Comparison of ENCODE assay signal across 19 cellular contexts in the genomic region with DNA sequence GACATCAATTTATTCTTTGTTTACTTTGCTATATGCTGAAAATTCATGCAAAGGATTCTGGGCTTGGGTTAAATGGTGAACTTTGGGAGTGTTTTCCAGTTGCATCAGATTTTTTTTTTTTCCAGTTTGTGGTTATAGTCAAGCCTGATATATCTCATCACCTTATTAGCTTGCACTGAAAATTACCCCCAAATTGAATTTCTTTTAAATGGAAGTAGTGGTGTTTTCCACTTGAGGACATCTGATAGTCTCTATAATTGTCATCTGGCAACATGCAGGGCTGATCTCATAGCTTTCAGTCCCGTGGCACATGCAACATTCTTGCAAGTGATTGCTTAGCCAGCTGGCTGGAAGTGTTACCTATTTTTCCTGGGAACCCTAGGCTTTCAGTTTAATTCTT. TPM values are rescaled to one million over a fixed set of nuclear protein-coding genes. Genes with fewer than 3 reads are reported as not detected.
DNase-seq lines count a peak whose midpoint lies in the region; ATAC-seq, FAIRE-seq and TF ChIP-seq lines count a peak whose summit lies in the region.
"Had no signal": no experiment of that assay in that cellular context is flagged by ENCODE, and none has a peak within 500 bp of the region (broad histone marks: within the 10 kb centered on the region; RNA-seq: fewer than 3 reads in every experiment).

No MANE protein-coding gene starts in this region.

- TF ChIP-seq RAD21 in A549 (conservative IDR thresholded peaks at IDR 0.05 in 1 of 2, IDR thresholded peaks at IDR 0.05 in 1 of 2), result no peak

- CTCF ChIA-PET in A549 (lab: Yijun Ruan, JAX), result interaction anchor here (1.0 to 1.1 kb wide), 3 partner anchors 309 to 635 kb away, joined by 4 to 5 read pairs (median 4); no protein-coding TSS in a partner anchor

- in situ Hi-C loops in G401 (cut with HindIII; ENCODE audit: low sequenced_read_pairs) (no loop called here), GM13976 (cut with MboI; ENCODE audit: low sequenced_read_pairs, unreplicated experiment) (no loop called here)

- H3K4me3 ChIP-seq in A549, result no peak overlapping the region
- no peak overlapping the region for H3K4me3 ChIP-seq in fibroblast of mammary gland (ENCODE audit: control insufficient read depth, low read depth, low read length)
- H3K4me3 ChIP-seq: BLaER1 treated with 17β-estradiol and CSF1 and Interleukin-3, amounts not matched to agents 10 nM and 100 nM; breast epithelium; heart left ventricle had no signal

- H3K4me1 ChIP-seq in A549, result peaks cover 18% of the 10 kb centered on the region; the same call in 2 of the 3 replicates
- H3K4me1 ChIP-seq: BLaER1 treated with 17β-estradiol and CSF1 and Interleukin-3, amounts not matched to agents 10 nM and 100 nM; breast epithelium had no signal

- WGBS in A549 (ENCODE audit: missing lambda C conversion rate), result 29% methylated on average over 1 of the region's 1 CpG

- H3K27ac Mint-ChIP-seq in natural killer cell treated with Interleukin-12 subunit alpha and Interleukin-12 subunit beta and Interleukin-15 and Interleukin-18, amount 100 ng/mL, for 72 hours, result no peak overlapping the region

- H3K9me3 ChIP-seq in A549, result no peaks in the 10 kb centered on the region
- H3K9me3 ChIP-seq: BLaER1 treated with 17β-estradiol and CSF1 and Interleukin-3, amounts not matched to agents 10 nM and 100 nM; breast epithelium; heart left ventricle had no signal

- no peak overlapping the region for H3K4me3 Mint-ChIP-seq in natural killer cell treated with Interleukin-12 subunit alpha and Interleukin-12 subunit beta and Interleukin-15 and Interleukin-18, amount 100 ng/mL, for 72 hours

- ATAC-seq in A549, result no peak
- ATAC-seq in natural killer cell treated with Interleukin-12 subunit alpha and Interleukin-12 subunit beta and Interleukin-15 and Interleukin-18, amount 100 ng/mL, for 72 hours, result no peak
- ATAC-seq: SK-N-SH treated with all-trans-retinoic acid at 6 μM for 48 hours had no signal

- TF ChIP-seq POLR2A in A549 (IDR thresholded peaks at IDR 0.05; ENCODE audit: low read length), result no peak

- H3K4me2 ChIP-seq in A549, result peak overlapping the region; percentile 11; the same call in 1 of the 3 replicates
- H3K4me2 ChIP-seq: BLaER1 treated with 17β-estradiol and CSF1 and Interleukin-3, amounts not matched to agents 10 nM and 100 nM had no signal

- peaks cover 23 to 47% of the 10 kb centered on the region in 2 donors for H3K27me3 Mint-ChIP-seq in natural killer cell treated with Interleukin-12 subunit alpha and Interleukin-12 subunit beta and Interleukin-15 and Interleukin-18, amount 100 ng/mL, for 72 hours

- peak; percentile 61 for FAIRE-seq in A549 (lab: Jason Lieb, UNC)
- no peak for FAIRE-seq in D721Med (lab: Jason Lieb, UNC)
- FAIRE-seq: GM19239 had no signal

- H3K9me3 Mint-ChIP-seq in natural killer cell treated with Interleukin-12 subunit alpha and Interleukin-12 subunit beta and Interleukin-15 and Interleukin-18, amount 100 ng/mL, for 72 hours, result no peaks in the 10 kb centered on the region

- H3K27ac ChIP-seq in A549, result no peak overlapping the region
- H3K27ac ChIP-seq: BLaER1 treated with 17β-estradiol and CSF1 and Interleukin-3, amounts not matched to agents 10 nM and 100 nM; breast epithelium; heart left ventricle had no signal

- H3K4me1 Mint-ChIP-seq in natural killer cell treated with Interleukin-12 subunit alpha and Interleukin-12 subunit beta and Interleukin-15 and Interleukin-18, amount 100 ng/mL, for 72 hours (ENCODE audit: low read depth in 2 of 2), result no peaks in the 10 kb centered on the region

- POLR2A ChIA-PET in A549 (lab: Yijun Ruan, JAX), result no interaction called here

- TF ChIP-seq CTCF in A549 (IDR thresholded peaks at IDR 0.05), result no peak
- no peak for TF ChIP-seq CTCF in fibroblast of mammary gland (conservative IDR thresholded peaks at IDR 0.05; ENCODE audit: control insufficient read depth, insufficient read depth, low read depth, low read length)
- TF ChIP-seq CTCF in GM13976 (IDR thresholded peaks at IDR 0.05; ENCODE audit: borderline replicate concordance, control extremely low read depth, extremely low read depth, insufficient read depth, missing control alignments), result no peak
- no peak for TF ChIP-seq CTCF in D721Med (IDR thresholded peaks at IDR 0.05; ENCODE audit: insufficient read depth, missing control alignments)

- TF ChIP-seq EP300 in A549 (IDR thresholded peaks at IDR 0.05), result no peak

- H3K36me3 Mint-ChIP-seq in natural killer cell treated with Interleukin-12 subunit alpha and Interleukin-12 subunit beta and Interleukin-15 and Interleukin-18, amount 100 ng/mL, for 72 hours, result no peaks in the 10 kb centered on the region

- DNase-seq in A549 (ENCODE audit: low read depth in 1 of 2, low spot score in 1 of 2) (no peak), G401 (ENCODE audit: low spot score) (peak; percentile 73), NCI-H69 (lab: John Stamatoyannopoulos, UW) (peak; percentile 35), fibroblast of mammary gland (ENCODE audit: low read depth) (peak; percentile 35), GM13976 (ENCODE audit: low spot score) (no peak), D721Med (ENCODE audit: insufficient read length, low spot score) (no peak)
- DNase-seq in natural killer cell treated with Interleukin-12 subunit alpha and Interleukin-12 subunit beta and Interleukin-15 and Interleukin-18, amount 100 ng/mL, for 72 hours (ENCODE audit: low spot score), result no peak
- DNase-seq in stimulated activated CD4-positive, alpha-beta T cell treated with anti-CD3 and anti-CD28 coated beads, Interleukin-2, amount 100 ng/mL, for 48 hours, result no peak
- DNase-seq: activated CD8-positive, alpha-beta memory T cell treated with anti-CD3 and anti-CD28 coated beads for 24 hours; activated gamma-delta T cell treated with Interleukin-2 at 50 U/mL for 16 hours; heart left ventricle; kidney glomerular epithelial cell; NCI-H187 had no signal

TF ChIP-seq in A549, 52 proteins besides CTCF, POLR2A, EP300 and RAD21:
- TF ChIP-seq CHD2 (IDR thresholded peaks at IDR 0.05; ENCODE audit: low read length, partially characterized antibody) (no peak), TFCP2L1 (CRISPR knock-in tag; IDR thresholded peaks at IDR 0.05) (no peak), ZNF302 (CRISPR knock-in tag; IDR thresholded peaks at IDR 0.05) (no peak), MAFK (IDR thresholded peaks at IDR 0.05; ENCODE audit: partially characterized antibody) (no peak), PHF8 (IDR thresholded peaks at IDR 0.05; ENCODE audit: borderline replicate concordance, low read depth) (no peak)
TF ChIP-seq in A549: peak in this region for 0.

RNA-seq across cellular contexts. Expression of a gene that starts 4.7 kb away (rescaled TPM):
- polyA plus RNA-seq in A549 (2011; rRNA removed) (not detected in 2 replicates), A549 (2017; fragmentation: RNase III; extraction: RNeasy Plus Mini Kit Qiagen cat#74134 plus additional on column Dnase treatment) (not detected in 3 replicates)
- polyA plus RNA-seq in A549 (2012; cell fraction: cytosol; rRNA removed), result not detected in 2 replicates
- polyA plus RNA-seq in A549 (2012; cell fraction: nucleus; rRNA removed), result not detected in 2 replicates
- polyA minus RNA-seq in A549 (2011; rRNA and poly(A)+ RNA removed), result not detected in 2 replicates
- total RNA-seq in G401 (2014; rRNA removed; shearing (Covaris generic)), result not detected in 2 replicates
- not detected for total RNA-seq in natural killer cell treated with Interleukin-12 subunit alpha and Interleukin-12 subunit beta and Interleukin-15 and Interleukin-18, amount 100 ng/mL, for 72 hours
- total RNA-seq: breast epithelium, heart left ventricle, posterior vena cava had no signal
- polyA plus RNA-seq: heart left ventricle had no signal

RNA-seq across cellular contexts. Expression of a gene that starts 13.4 kb away (rescaled TPM):
- not detected in 2 replicates for polyA plus RNA-seq in A549 (2011; rRNA removed)
- not detected in 2 replicates for polyA plus RNA-seq in A549 (2012; cell fraction: cytosol; rRNA removed)
- 0.06 TPM in 1 of 2 replicates, not detected in the other for polyA plus RNA-seq in A549 (2012; cell fraction: nucleus; rRNA removed)
- polyA plus RNA-seq in A549 (2017; fragmentation: RNase III; extraction: RNeasy Plus Mini Kit Qiagen cat#74134 plus additional on column Dnase treatment), result not detected in 3 replicates
- not detected in 2 replicates for polyA minus RNA-seq in A549 (2011; rRNA and poly(A)+ RNA removed)
- not detected in 2 replicates for total RNA-seq in G401 (2014; rRNA removed; shearing (Covaris generic))
- total RNA-seq in natural killer cell treated with Interleukin-12 subunit alpha and Interleukin-12 subunit beta and Interleukin-15 and Interleukin-18, amount 100 ng/mL, for 72 hours, result not detected
- total RNA-seq: breast epithelium, heart left ventricle, posterior vena cava had no signal
- polyA plus RNA-seq: heart left ventricle had no signal

RNA-seq across cellular contexts. Expression of a gene that starts 13.9 kb away (rescaled TPM):
- polyA plus RNA-seq in A549 (2011; rRNA removed) (not detected in 2 replicates), A549 (2017; fragmentation: RNase III; extraction: RNeasy Plus Mini Kit Qiagen cat#74134 plus additional on column Dnase treatment) (not detected in 3 replicates)
- polyA plus RNA-seq in A549 (2012; cell fraction: cytosol; rRNA removed), result not detected in 2 replicates
- not detected in 2 replicates for polyA plus RNA-seq in A549 (2012; cell fraction: nucleus; rRNA removed)
- not detected in 2 replicates for polyA minus RNA-seq in A549 (2011; rRNA and poly(A)+ RNA removed)
- not detected in 2 replicates for total RNA-seq in G401 (2014; rRNA removed; shearing (Covaris generic))
- not detected for total RNA-seq in natural killer cell treated with Interleukin-12 subunit alpha and Interleukin-12 subunit beta and Interleukin-15 and Interleukin-18, amount 100 ng/mL, for 72 hours
- total RNA-seq: breast epithelium, heart left ventricle, posterior vena cava had no signal
- polyA plus RNA-seq: heart left ventricle had no signal

RNA-seq across cellular contexts. Expression of a gene that starts 16.4 kb away (rescaled TPM):
- polyA plus RNA-seq in A549 (2011; rRNA removed) (not detected in 2 replicates), A549 (2017; fragmentation: RNase III; extraction: RNeasy Plus Mini Kit Qiagen cat#74134 plus additional on column Dnase treatment) (not detected in 3 replicates)
- not detected in 2 replicates for polyA plus RNA-seq in A549 (2012; cell fraction: cytosol; rRNA removed)
- polyA plus RNA-seq in A549 (2012; cell fraction: nucleus; rRNA removed), result not detected in 2 replicates
- polyA minus RNA-seq in A549 (2011; rRNA and poly(A)+ RNA removed), result not detected in 2 replicates
- total RNA-seq in G401 (2014; rRNA removed; shearing (Covaris generic)), result not detected in 2 replicates
- total RNA-seq in natural killer cell treated with Interleukin-12 subunit alpha and Interleukin-12 subunit beta and Interleukin-15 and Interleukin-18, amount 100 ng/mL, for 72 hours, result not detected
- total RNA-seq: breast epithelium, heart left ventricle, posterior vena cava had no signal
- polyA plus RNA-seq: heart left ventricle, thymus had no signal

RNA-seq across cellular contexts. Expression of a gene that starts 19.6 kb away (rescaled TPM):
- polyA plus RNA-seq in A549 (2011; rRNA removed) (not detected in 2 replicates), A549 (2017; fragmentation: RNase III; extraction: RNeasy Plus Mini Kit Qiagen cat#74134 plus additional on column Dnase treatment) (not detected in 3 replicates)
- polyA plus RNA-seq in A549 (2012; cell fraction: cytosol; rRNA removed), result not detected in 2 replicates
- polyA plus RNA-seq in A549 (2012; cell fraction: nucleus; rRNA removed), result not detected in 2 replicates
- polyA minus RNA-seq in A549 (2011; rRNA and poly(A)+ RNA removed), result not detected in 2 replicates
- not detected in 2 replicates for total RNA-seq in G401 (2014; rRNA removed; shearing (Covaris generic))
- not detected for total RNA-seq in natural killer cell treated with Interleukin-12 subunit alpha and Interleukin-12 subunit beta and Interleukin-15 and Interleukin-18, amount 100 ng/mL, for 72 hours
- total RNA-seq: breast epithelium, heart left ventricle, posterior vena cava had no signal
- polyA plus RNA-seq: heart left ventricle had no signal

Comparison
In these comparisons a context has a peak if more than half of its experiments do, and no peak if none do; other contexts are left out.
1. DNase-seq: peak in G401 (single experiment), NCI-H69 (single experiment) and fibroblast of mammary gland (single experiment); none in A549 (0 of 2), GM13976 (single experiment), natural killer cell treated with Interleukin-12 subunit alpha and Interleukin-12 subunit beta and Interleukin-15 and Interleukin-18, amount 100 ng/mL, for 72 hours (single experiment), D721Med (single experiment) and stimulated activated CD4-positive, alpha-beta T cell treated with anti-CD3 and anti-CD28 coated beads, Interleukin-2, amount 100 ng/mL, for 48 hours (0 of 2).